In the genomic region with DNA sequence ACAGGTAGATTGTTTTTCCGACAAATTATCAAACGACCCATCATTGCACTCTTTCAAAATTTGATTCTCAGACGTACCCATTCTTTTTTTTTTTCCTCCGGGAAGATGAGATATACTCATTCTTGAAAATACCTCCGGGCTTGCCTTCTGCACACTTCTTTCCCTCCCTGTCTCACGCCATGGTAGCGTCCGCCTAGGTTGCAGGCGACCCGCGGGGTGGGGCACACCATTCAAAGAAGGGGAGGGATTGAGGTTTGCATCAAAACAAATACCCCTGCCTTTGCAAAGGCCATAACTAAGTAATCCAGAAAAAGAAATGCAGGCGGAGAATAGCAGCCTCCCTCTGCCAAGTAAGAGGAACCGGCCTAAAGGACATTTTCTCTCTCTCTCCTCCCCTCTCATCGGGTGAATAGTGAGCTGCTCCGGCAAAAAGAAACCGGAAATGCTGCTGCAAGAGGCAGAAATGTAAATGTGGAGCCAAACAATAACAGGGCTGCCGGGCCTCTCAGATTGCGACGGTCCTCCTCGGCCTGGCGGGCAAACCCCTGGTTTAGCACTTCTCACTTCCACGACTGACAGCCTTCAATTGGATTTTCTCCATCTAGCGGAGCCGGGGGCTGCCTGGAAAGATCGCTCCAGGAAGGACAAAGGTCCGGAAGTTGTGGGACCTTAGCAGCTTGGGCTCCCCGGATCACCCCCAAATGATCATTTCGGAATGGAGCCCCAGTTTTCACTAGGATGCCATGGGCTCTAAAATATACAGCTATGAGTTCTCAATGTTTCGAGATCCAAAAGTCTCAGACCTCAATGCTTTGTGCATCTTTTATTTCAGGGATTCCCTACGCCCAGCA, we compare ENCODE assay signal across 8 cellular contexts. TPM values are rescaled to one million over a fixed set of nuclear protein-coding genes. Genes with fewer than 3 reads are reported as not detected.
DNase-seq lines count a peak whose midpoint lies in the region; ATAC-seq, FAIRE-seq and TF ChIP-seq lines count a peak whose summit lies in the region.

No MANE protein-coding gene starts in this region.

- no peak for TF ChIP-seq CTCF in astrocyte (IDR thresholded peaks at IDR 0.05; ENCODE audit: insufficient read depth, low read depth, low read length)

- no peaks in the 10 kb centered on the region for H3K27me3 Mint-ChIP-seq in astrocyte (ENCODE audit: low read depth, unreplicated experiment)

- no peaks in the 10 kb centered on the region for H3K9me3 Mint-ChIP-seq in astrocyte (ENCODE audit: unreplicated experiment)

- DNase-seq in GM12891 (ENCODE audit: insufficient read length, low spot score), result no peak
- peak; percentile 94 for DNase-seq in NCI-H146 treated with DMSO at 0.1 percent for 48 hours (lab: John Stamatoyannopoulos, UW; ENCODE audit: unreplicated experiment)
- DNase-seq in T-helper 22 cell (ENCODE audit: low read depth), result peak; percentile 61
- peak; percentile 80 for DNase-seq in astrocyte (ENCODE audit: low read depth)
- peak; percentile 85 to 97 for DNase-seq in hippocampal formation (lab: John Stamatoyannopoulos, UW)
- peak; percentile 83 for DNase-seq in sciatic nerve (ENCODE audit: low spot score)

- no peaks in the 10 kb centered on the region for H3K9me3 ChIP-seq in astrocyte (ENCODE audit: insufficient read depth, low read depth, low read length)

- H4K20me1 ChIP-seq in astrocyte (ENCODE audit: insufficient read depth, low read length), result peaks cover 32% of the 10 kb centered on the region

- peak overlapping the region; percentile 99 for H3K9ac ChIP-seq in astrocyte (ENCODE audit: low read length)

- peak overlapping the region; percentile 99 for H3K4me3 ChIP-seq in astrocyte (ENCODE audit: insufficient read depth, low read depth, low read length)

- H3K4me1 ChIP-seq in astrocyte (ENCODE audit: insufficient read depth, low read length), result peaks cover 23% of the 10 kb centered on the region

- peaks cover 65% of the 10 kb centered on the region for H3K79me2 ChIP-seq in astrocyte (ENCODE audit: insufficient read depth, low read length)

- no peaks in the 10 kb centered on the region for H3K36me3 ChIP-seq in astrocyte (ENCODE audit: insufficient read depth, low read length)

- H3K4me1 Mint-ChIP-seq in astrocyte (ENCODE audit: low read depth, unreplicated experiment), result peaks cover 6% of the 10 kb centered on the region

- peak overlapping the region; percentile 100 for H3K27ac Mint-ChIP-seq in astrocyte (ENCODE audit: unreplicated experiment)

- no peaks in the 10 kb centered on the region for H3K27me3 ChIP-seq in astrocyte (ENCODE audit: insufficient read depth, low read length)

- peak; percentile 98 for TF ChIP-seq POLR2A in GM12891 (IDR thresholded peaks at IDR 0.05; ENCODE audit: low read depth, low read length)

- H3K4me2 ChIP-seq in astrocyte (ENCODE audit: low read length), result peak overlapping the region; percentile 92

- peak overlapping the region; percentile 95 for H3K4me3 Mint-ChIP-seq in astrocyte (ENCODE audit: unreplicated experiment)

- no peak for FAIRE-seq in GM12891 (lab: Jason Lieb, UNC)
- no peak for FAIRE-seq in astrocyte (lab: Jason Lieb, UNC)

- intact Hi-C loops in sciatic nerve (cut with DNase I), result loop anchor here (10.0 kb wide), 1 partner anchor 52 kb away; a partner anchor contains a TSS

- H2AFZ ChIP-seq in astrocyte (ENCODE audit: low read depth, low read length), result peak overlapping the region; percentile 85

- H3K27ac ChIP-seq in astrocyte (ENCODE audit: low read depth, low read length), result peak overlapping the region; percentile 99

- peaks cover 8% of the 10 kb centered on the region for H3K36me3 Mint-ChIP-seq in astrocyte (ENCODE audit: low read depth, unreplicated experiment)

- ATAC-seq in HG02852 (IDR thresholded peaks at IDR 0.05; ENCODE audit: unreplicated experiment) (peak; percentile 54), sciatic nerve (peak; percentile 75), HG03139 (IDR thresholded peaks at IDR 0.05; ENCODE audit: unreplicated experiment) (no peak)

TF ChIP-seq in GM12891, 5 proteins besides CTCF, POLR2A, EP300 and RAD21:
- TF ChIP-seq PAX5 (IDR thresholded peaks at IDR 0.05; ENCODE audit: insufficient read depth, low read length, severe bottlenecking) (no peak), POU2F2 (IDR thresholded peaks at IDR 0.05; ENCODE audit: low read depth, low read length) (peak; percentile 92), POLR2AphosphoS5 (IDR thresholded peaks at IDR 0.05; ENCODE audit: low read depth, low read length) (peak; percentile 98), TAF1 (IDR thresholded peaks at IDR 0.05; ENCODE audit: low read depth, low read length) (peak; percentile 89), SPI1 (IDR thresholded peaks at IDR 0.05; ENCODE audit: low read depth, low read length) (peak; percentile 35; the same call in 1 of the 2 replicates)
TF ChIP-seq in GM12891: peak in this region for 4.

RNA-seq across cellular contexts. Expression of a gene that starts 0.8 kb away (rescaled TPM):
- 65.0 TPM for polyA plus RNA-seq in GM12891 (2012; ENCODE audit: low read depth, missing spikeins)
- total RNA-seq in astrocyte, result 94.4 and 100 TPM in 2 replicates
- total RNA-seq in sciatic nerve, result 41.5 TPM

RNA-seq across cellular contexts. Expression of a gene that starts 1.8 kb away (rescaled TPM):
- 14.5 TPM for polyA plus RNA-seq in GM12891 (2012; ENCODE audit: low read depth, missing spikeins)
- 14.2 and 15.1 TPM in 2 replicates for total RNA-seq in astrocyte
- total RNA-seq in sciatic nerve, result 5.7 TPM

RNA-seq across cellular contexts. Expression of a gene that starts 18.6 kb away (rescaled TPM):
- polyA plus RNA-seq in GM12891 (2012; ENCODE audit: low read depth, missing spikeins), result not detected
- total RNA-seq in astrocyte (7.0 and 7.6 TPM in 2 replicates), sciatic nerve (0.53 TPM)

RNA-seq across cellular contexts. Expression of a gene that starts 31.1 kb away (rescaled TPM):
- not detected for polyA plus RNA-seq in GM12891 (2012; ENCODE audit: low read depth, missing spikeins)
- total RNA-seq in astrocyte, result 0.11 and 0.34 TPM in 2 replicates
- total RNA-seq in sciatic nerve, result 0.31 TPM

RNA-seq across cellular contexts. Expression of a gene that starts 35.7 kb away (rescaled TPM):
- polyA plus RNA-seq in GM12891 (2012; ENCODE audit: low read depth, missing spikeins), result 0.15 TPM
- total RNA-seq in astrocyte (0.65 and 0.89 TPM in 2 replicates), sciatic nerve (14.3 TPM)
